20 cellular contexts compared by ENCODE assay signal in genomic region chr6:106390088-106390487, GRCh38.
"Had no signal": no experiment of that assay in that cellular context is flagged by ENCODE, and none has a peak within 500 bp of the region (broad histone marks: within the 10 kb centered on the region; RNA-seq: fewer than 3 reads in every experiment).

No MANE protein-coding gene starts in this region.

- FAIRE-seq: colon had no signal

- H3K36me3 ChIP-seq: gastrocnemius medialis, heart left ventricle, upper lobe of right lung had no signal

- H3K36me3 Mint-ChIP-seq: activated naive CD8-positive, alpha-beta T cell treated with anti-CD3 and anti-CD28 coated beads, Interleukin-2, amount 10 ng/mL, durations not matched to agents 7 days and 5 days; brain; immature natural killer cell; naive thymus-derived CD8-positive, alpha-beta T cell; stimulated activated naive B cell treated with anti-CD40 and anti-IgM and Interleukin-4, amounts not matched to agents 10 μg/mL and 1 μg/mL and 100 μg/mL, for 72 hours had no signal

- H3K27ac Mint-ChIP-seq: activated CD4-positive, alpha-beta memory T cell treated with anti-CD3 and anti-CD28 coated beads, Interleukin-2, amount 10 ng/mL, durations not matched to agents 7 days and 5 days; activated naive CD8-positive, alpha-beta T cell treated with anti-CD3 and anti-CD28 coated beads, Interleukin-2, amount 10 ng/mL, durations not matched to agents 7 days and 5 days; activated T-cell treated with anti-CD3 and anti-CD28 coated beads, Interleukin-2, amount 50 U/mL, for 24 hours; activated T-helper 2 cell treated with anti-CD3 and anti-CD28 coated beads, Interferon-gamma antibody, Interleukin-2, Interleukin-4, amounts not matched to agents 10 μg/mL and 5 μg/mL and 100 μg/mL, durations not matched to agents 14 hours and 24 hours and 36 hours; brain; immature natural killer cell; naive thymus-derived CD8-positive, alpha-beta T cell; stimulated activated naive B cell treated with anti-CD40 and anti-IgM and Interleukin-4, amounts not matched to agents 10 μg/mL and 1 μg/mL and 100 μg/mL, for 72 hours; T-helper 2 cell treated with Interferon-gamma antibody and Interleukin-4, amounts not matched to agents 5 μg/mL and 100 μg/mL, for 36 hours had no signal

- H3K4me3 Mint-ChIP-seq: activated CD4-positive, alpha-beta memory T cell treated with anti-CD3 and anti-CD28 coated beads, Interleukin-2, amount 10 ng/mL, durations not matched to agents 7 days and 5 days; activated naive CD8-positive, alpha-beta T cell treated with anti-CD3 and anti-CD28 coated beads, Interleukin-2, amount 10 ng/mL, durations not matched to agents 7 days and 5 days; activated T-cell treated with anti-CD3 and anti-CD28 coated beads, Interleukin-2, amount 50 U/mL, for 24 hours; brain; immature natural killer cell; naive thymus-derived CD8-positive, alpha-beta T cell; stimulated activated naive B cell treated with anti-CD40 and anti-IgM and Interleukin-4, amounts not matched to agents 10 μg/mL and 1 μg/mL and 100 μg/mL, for 72 hours; T-helper 2 cell treated with Interferon-gamma antibody and Interleukin-4, amounts not matched to agents 5 μg/mL and 100 μg/mL, for 36 hours had no signal

- H3K9me3 ChIP-seq: gastrocnemius medialis, heart left ventricle, upper lobe of right lung had no signal

- H3K4me1 ChIP-seq: gastrocnemius medialis, heart left ventricle, parathyroid adenoma, upper lobe of right lung had no signal

- H3K4me3 ChIP-seq: dorsolateral prefrontal cortex, gastrocnemius medialis, heart left ventricle, upper lobe of right lung had no signal

- H3K27me3 ChIP-seq: gastrocnemius medialis had no signal

- DNase-seq: activated CD4-positive, alpha-beta memory T cell treated with anti-CD3 and anti-CD28 coated beads, Interleukin-2, amount 10 ng/mL, durations not matched to agents 7 days and 5 days; activated CD4-positive, alpha-beta T cell treated with anti-CD3 and anti-CD28 coated beads for 48 hours; activated CD4-positive, CD25-positive, alpha-beta regulatory T cell; activated naive CD4-positive, alpha-beta T cell treated with Interleukin-2 at 50 U/mL for 16 hours; activated naive CD8-positive, alpha-beta T cell treated with anti-CD3 and anti-CD28 coated beads, Interleukin-2, amount 10 ng/mL, durations not matched to agents 7 days and 5 days; activated T-cell treated with anti-CD3 and anti-CD28 coated beads, Interleukin-2, amount 50 U/mL, for 24 hours; amygdala; central memory CD4-positive, alpha-beta T cell; dorsolateral prefrontal cortex; gastrocnemius medialis; heart left ventricle; immature natural killer cell; naive thymus-derived CD8-positive, alpha-beta T cell; stimulated activated naive B cell treated with anti-CD40 and anti-IgM and Interleukin-4, amounts not matched to agents 10 μg/mL and 1 μg/mL and 100 μg/mL, for 72 hours; upper lobe of right lung had no signal

- H3K4me1 Mint-ChIP-seq: activated CD4-positive, alpha-beta memory T cell treated with anti-CD3 and anti-CD28 coated beads, Interleukin-2, amount 10 ng/mL, durations not matched to agents 7 days and 5 days; brain; immature natural killer cell; naive thymus-derived CD8-positive, alpha-beta T cell; stimulated activated naive B cell treated with anti-CD40 and anti-IgM and Interleukin-4, amounts not matched to agents 10 μg/mL and 1 μg/mL and 100 μg/mL, for 72 hours had no signal

- H3K27ac ChIP-seq: dorsolateral prefrontal cortex, gastrocnemius medialis, parathyroid adenoma, upper lobe of right lung had no signal

- H3K9me3 Mint-ChIP-seq: activated CD4-positive, alpha-beta memory T cell treated with anti-CD3 and anti-CD28 coated beads, Interleukin-2, amount 10 ng/mL, durations not matched to agents 7 days and 5 days; activated naive CD8-positive, alpha-beta T cell treated with anti-CD3 and anti-CD28 coated beads, Interleukin-2, amount 10 ng/mL, durations not matched to agents 7 days and 5 days; activated T-cell treated with anti-CD3 and anti-CD28 coated beads, Interleukin-2, amount 50 U/mL, for 24 hours; activated T-helper 2 cell treated with anti-CD3 and anti-CD28 coated beads, Interferon-gamma antibody, Interleukin-2, Interleukin-4, amounts not matched to agents 10 μg/mL and 5 μg/mL and 100 μg/mL, durations not matched to agents 14 hours and 24 hours and 36 hours; brain; immature natural killer cell; naive thymus-derived CD8-positive, alpha-beta T cell; stimulated activated naive B cell treated with anti-CD40 and anti-IgM and Interleukin-4, amounts not matched to agents 10 μg/mL and 1 μg/mL and 100 μg/mL, for 72 hours; T-helper 2 cell treated with Interferon-gamma antibody and Interleukin-4, amounts not matched to agents 5 μg/mL and 100 μg/mL, for 36 hours had no signal
